ENCODE assay signal across 9 cellular contexts in the genomic region with DNA sequence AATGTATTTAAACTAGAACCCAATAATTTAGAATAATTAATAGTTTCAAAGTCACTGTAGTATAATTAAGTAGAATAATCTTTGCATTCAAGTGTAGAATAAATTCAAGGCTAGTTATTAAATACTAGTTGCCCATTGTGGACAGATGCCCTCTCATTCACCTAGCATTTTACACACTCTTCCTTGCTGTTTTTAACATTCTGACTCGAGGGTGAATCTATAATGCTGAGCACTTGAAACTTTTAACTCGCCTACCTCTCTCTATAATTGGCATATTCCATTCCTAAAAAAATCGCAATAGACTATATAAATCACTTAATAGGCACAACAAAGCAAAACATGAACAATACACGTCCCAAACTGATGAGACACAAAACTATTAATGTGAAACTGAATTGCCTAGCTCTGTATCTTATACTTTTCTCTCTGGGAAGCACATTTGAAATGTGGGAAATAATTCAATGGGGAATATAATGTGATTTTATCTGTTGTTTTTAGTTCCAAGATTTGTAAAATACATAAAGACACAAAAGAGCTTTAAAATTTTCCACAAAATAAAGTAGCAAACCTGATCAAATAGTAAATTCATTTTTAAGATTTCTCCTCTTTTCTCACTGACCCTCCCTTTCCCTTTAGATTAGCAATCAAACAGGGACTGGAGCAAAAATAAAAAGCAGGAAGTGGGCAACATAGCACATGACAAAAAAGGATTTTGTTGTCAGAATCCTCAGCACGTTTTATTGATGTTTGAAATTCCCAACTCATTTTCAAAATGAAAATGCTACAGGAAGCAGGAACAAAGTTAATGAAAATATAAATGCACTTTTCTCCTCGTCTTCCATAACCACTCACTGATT.
DNase-seq lines count a peak whose midpoint lies in the region; ATAC-seq and TF ChIP-seq lines count a peak whose summit lies in the region.
"Had no signal": no experiment of that assay in that cellular context is flagged by ENCODE, and none has a peak within 500 bp of the region (broad histone marks: within the 10 kb centered on the region; RNA-seq: fewer than 3 reads in every experiment).

No MANE protein-coding gene starts in this region.

- no peaks in the 10 kb centered on the region for H3K79me1 ChIP-seq in neuronal stem cell (ENCODE audit: low read depth, low read length)

- H3K23ac ChIP-seq in neuronal stem cell (ENCODE audit: low read depth, low read length, poor library complexity) = no peak overlapping the region

- ATAC-seq in GM21619 (IDR thresholded peaks at IDR 0.05; ENCODE audit: unreplicated experiment) = no peak

- H2BK15ac ChIP-seq in neuronal stem cell (ENCODE audit: low read length) = no peak overlapping the region

- H3K36me3 ChIP-seq in neuronal stem cell (replicated peaks in 1 of 2; ENCODE audit: control insufficient read depth in 2 of 2, insufficient read depth in 2 of 2, low read length in 2 of 2) = no peaks in the 10 kb centered on the region

- peak overlapping the region; percentile 86 for H2AFZ ChIP-seq in neuronal stem cell (ENCODE audit: low read length)

- H3K18ac ChIP-seq in neuronal stem cell (ENCODE audit: low read length) = no peak overlapping the region

- peak overlapping the region; percentile 77 for H3K4me3 Mint-ChIP-seq in HFFc6
- H3K4me3 Mint-ChIP-seq in chondrocyte (ENCODE audit: unreplicated experiment) = peak overlapping the region; percentile 68
- no peak overlapping the region for H3K4me3 Mint-ChIP-seq in activated CD4-positive, alpha-beta T cell treated with anti-CD3 and anti-CD28 coated beads, Interleukin-2, amount 10 ng/mL, durations not matched to agents 7 days and 5 days

- WGBS in neuronal stem cell (ENCODE audit: extremely low coverage in 2 of 2, insufficient read length in 2 of 2, insufficient replicate concordance in 1 of 2), 2 donors = no CpG with 5 or more reads among the region's 6 CpGs

- no peak overlapping the region for H3K14ac ChIP-seq in neuronal stem cell (ENCODE audit: low read length)

- no peak overlapping the region for H2BK120ac ChIP-seq in neuronal stem cell (ENCODE audit: low read depth, low read length)

- peaks cover 0 to 5% of the 10 kb centered on the region in 2 donors for H3K9me3 ChIP-seq in neuronal stem cell (replicated peaks in 1 of 2; ENCODE audit: control insufficient read depth in 2 of 2, insufficient read depth in 1 of 2, low read depth in 1 of 2, low read length in 2 of 2)

- no peak overlapping the region for H3K9ac ChIP-seq in neuronal stem cell (ENCODE audit: low read depth, low read length, poor library complexity)

- no peaks in the 10 kb centered on the region for H3K27me3 ChIP-seq in neuronal stem cell (ENCODE audit: control insufficient read depth in 3 of 3, insufficient read depth in 3 of 3, low read depth in 1 of 3, low read length in 3 of 3)

- DNase-seq in DMS 273 (lab: John Stamatoyannopoulos, UW; ENCODE audit: unreplicated experiment) (peak; percentile 22), HFFc6 (no peak), chondrocyte (ENCODE audit: low spot score) (no peak), neuronal stem cell (ENCODE audit: low spot score) (no peak), 8988T (no peak), mucosa of gallbladder (ENCODE audit: low spot score) (no peak)
- DNase-seq in activated CD4-positive, alpha-beta T cell treated with anti-CD3 and anti-CD28 coated beads, Interleukin-2, amount 10 ng/mL, durations not matched to agents 7 days and 5 days = no peak
- DNase-seq: stimulated activated CD8-positive, alpha-beta memory T cell treated with anti-CD3 and anti-CD28 coated beads, Interleukin-4, amount 100 ng/mL, for 48 hours had no signal

- H3K27ac ChIP-seq in neuronal stem cell (replicated peaks; ENCODE audit: low read length) = no peak overlapping the region

- H3K4me1 Mint-ChIP-seq in HFFc6 (ENCODE audit: low read depth) (peaks cover 20% of the 10 kb centered on the region; the same call in 1 of the 2 replicates), chondrocyte (ENCODE audit: low read depth) (peaks cover 38% of the 10 kb centered on the region)
- peaks cover 7% of the 10 kb centered on the region for H3K4me1 Mint-ChIP-seq in activated CD4-positive, alpha-beta T cell treated with anti-CD3 and anti-CD28 coated beads, Interleukin-2, amount 10 ng/mL, durations not matched to agents 7 days and 5 days

- no peak overlapping the region for H3K4ac ChIP-seq in neuronal stem cell (ENCODE audit: low read length)

- no peak overlapping the region for H2AK5ac ChIP-seq in neuronal stem cell (ENCODE audit: low read depth, low read length)

- H3K9me3 Mint-ChIP-seq in HFFc6 = no peaks in the 10 kb centered on the region; the same call in 1 of the 2 replicates
- peaks cover 4% of the 10 kb centered on the region for H3K9me3 Mint-ChIP-seq in chondrocyte (ENCODE audit: low read depth)
- H3K9me3 Mint-ChIP-seq in activated CD4-positive, alpha-beta T cell treated with anti-CD3 and anti-CD28 coated beads, Interleukin-2, amount 10 ng/mL, durations not matched to agents 7 days and 5 days = peaks cover 2% of the 10 kb centered on the region

- no peak overlapping the region for H4K8ac ChIP-seq in neuronal stem cell (ENCODE audit: low read depth, low read length)

- CTCF ChIA-PET in activated CD4-positive, alpha-beta T cell treated with anti-CD3 and anti-CD28 coated beads, Interleukin-2, amount 10 ng/mL, durations not matched to agents 7 days and 5 days (lab: Charles Lee) = no interaction called here

- no peak overlapping the region for H2BK12ac ChIP-seq in neuronal stem cell (ENCODE audit: low read length)

- POLR2A ChIA-PET in activated CD4-positive, alpha-beta T cell treated with anti-CD3 and anti-CD28 coated beads, Interleukin-2, amount 10 ng/mL, durations not matched to agents 7 days and 5 days (lab: Charles Lee) = no interaction called here

- H3K4me1 ChIP-seq in neuronal stem cell (ENCODE audit: control insufficient read depth in 2 of 2, insufficient read depth in 1 of 2, low read depth in 1 of 2, low read length in 2 of 2) = peaks cover 0 to 12% of the 10 kb centered on the region in 2 donors

- H3K4me3 ChIP-seq in neuronal stem cell (ENCODE audit: low read length in 2 of 2) = no peak overlapping the region

- no peak overlapping the region for H4K91ac ChIP-seq in neuronal stem cell (ENCODE audit: low read depth, low read length, poor library complexity)

- no peak overlapping the region for H3K27ac Mint-ChIP-seq in HFFc6
- H3K27ac Mint-ChIP-seq in chondrocyte (ENCODE audit: unreplicated experiment) = peak overlapping the region; percentile 71
- H3K27ac Mint-ChIP-seq in activated CD4-positive, alpha-beta T cell treated with anti-CD3 and anti-CD28 coated beads, Interleukin-2, amount 10 ng/mL, durations not matched to agents 7 days and 5 days = no peak overlapping the region

- no peak overlapping the region for H2BK5ac ChIP-seq in neuronal stem cell (ENCODE audit: low read length)

- H3K4me2 ChIP-seq in neuronal stem cell (ENCODE audit: insufficient read depth, low read length, poor library complexity, severe bottlenecking) = no peak overlapping the region

- H3K27me3 Mint-ChIP-seq in HFFc6 (ENCODE audit: insufficient read depth) = 0 out of 2 replicates have a peak, but pooled peaks cover 2% of the 10 kb centered on the region
- no peaks in the 10 kb centered on the region for H3K27me3 Mint-ChIP-seq in chondrocyte (ENCODE audit: low read depth)
- H3K27me3 Mint-ChIP-seq in activated CD4-positive, alpha-beta T cell treated with anti-CD3 and anti-CD28 coated beads, Interleukin-2, amount 10 ng/mL, durations not matched to agents 7 days and 5 days = peaks cover 5% of the 10 kb centered on the region

- TF ChIP-seq CTCF in HFFc6 (IDR thresholded peaks at IDR 0.05) = no peak
- TF ChIP-seq CTCF in chondrocyte (IDR thresholded peaks at IDR 0.05) = no peak

- H3K36me3 Mint-ChIP-seq in HFFc6 (ENCODE audit: low read depth) (no peaks in the 10 kb centered on the region), chondrocyte (ENCODE audit: low read depth) (no peaks in the 10 kb centered on the region)
- H3K36me3 Mint-ChIP-seq in activated CD4-positive, alpha-beta T cell treated with anti-CD3 and anti-CD28 coated beads, Interleukin-2, amount 10 ng/mL, durations not matched to agents 7 days and 5 days (ENCODE audit: low read depth) = no peaks in the 10 kb centered on the region
